ENCODE assay signal across 8 cellular contexts in genomic region chr11:67289226-67289650, GRCh38. TPM values are rescaled to one million over a fixed set of nuclear protein-coding genes. Genes with fewer than 3 reads are reported as not detected.
DNase-seq lines count a peak whose midpoint lies in the region; ATAC-seq lines count a peak whose summit lies in the region.

Gene ANKRD13D (plus strand): TSS chr11:67289303. CDS start chr11:67289461, 158 bp downstream.

- no peaks in the 10 kb centered on the region for H3K9me3 ChIP-seq in CD4-positive, alpha-beta memory T cell (ENCODE audit: control insufficient read depth in 1 of 2, low read length in 2 of 2)
- H3K9me3 ChIP-seq in effector memory CD4-positive, alpha-beta T cell (ENCODE audit: control insufficient read depth, low read length) = no peaks in the 10 kb centered on the region
- H3K9me3 ChIP-seq in muscle layer of duodenum (ENCODE audit: control insufficient read depth in 1 of 2, low read length in 2 of 2) = no peaks in the 10 kb centered on the region

- H3K36me3 ChIP-seq in CD4-positive, alpha-beta memory T cell (ENCODE audit: insufficient read depth, low read length) = peaks cover 40% of the 10 kb centered on the region
- peaks cover 46% of the 10 kb centered on the region for H3K36me3 ChIP-seq in effector memory CD4-positive, alpha-beta T cell (ENCODE audit: control insufficient read depth, insufficient read depth, low read length)
- peaks cover 11 to 40% of the 10 kb centered on the region in 2 donors for H3K36me3 ChIP-seq in muscle layer of duodenum (ENCODE audit: control insufficient read depth in 1 of 2, insufficient read depth in 2 of 2, low read length in 2 of 2)

- peak within 1 kb of the TSS; percentile 58 to 62 for H3K4me3 ChIP-seq in CD4-positive, alpha-beta memory T cell (ENCODE audit: low read length in 2 of 2)
- peak within 1 kb of the TSS; percentile 84 for H3K4me3 ChIP-seq in effector memory CD4-positive, alpha-beta T cell (ENCODE audit: insufficient read depth, low read depth, low read length, poor library complexity, severe bottlenecking)
- peak within 1 kb of the TSS; percentile 64 to 93 for H3K4me3 ChIP-seq in muscle layer of duodenum (ENCODE audit: low read depth in 1 of 2, low read length in 2 of 2)

- peaks cover 77% of the 10 kb centered on the region for H3K4me1 ChIP-seq in CD4-positive, alpha-beta memory T cell (ENCODE audit: insufficient read depth, low read length)
- peaks cover 69% of the 10 kb centered on the region for H3K4me1 ChIP-seq in effector memory CD4-positive, alpha-beta T cell (ENCODE audit: control insufficient read depth, insufficient read depth, low read length, poor library complexity, severe bottlenecking)
- H3K4me1 ChIP-seq in muscle layer of duodenum (ENCODE audit: control insufficient read depth in 1 of 2, insufficient read depth in 2 of 2, low read length in 2 of 2) = peaks cover 16 to 51% of the 10 kb centered on the region in 2 donors

- peaks cover 16 to 53% of the 10 kb centered on the region in 2 donors for H3K36me3 Mint-ChIP-seq in CD4-positive, alpha-beta memory T cell

- peak within 1 kb of the TSS; percentile 88 for H3K27ac ChIP-seq in CD4-positive, alpha-beta memory T cell (ENCODE audit: low read depth, low read length)
- H3K27ac ChIP-seq in effector memory CD4-positive, alpha-beta T cell (ENCODE audit: insufficient read depth, low read length, poor library complexity, severe bottlenecking) = peak within 1 kb of the TSS; percentile 90
- peak within 1 kb of the TSS; percentile 99 for H3K27ac ChIP-seq in muscle layer of duodenum (ENCODE audit: low read length)

- H3K27ac Mint-ChIP-seq in CD4-positive, alpha-beta memory T cell = peak within 1 kb of the TSS; percentile 95 to 100 (median 98)

- H3K27me3 Mint-ChIP-seq in CD4-positive, alpha-beta memory T cell = no peaks in the 10 kb centered on the region

- DNase-seq in CD4-positive, alpha-beta memory T cell = no peak
- DNase-seq in NCI-H460 (ENCODE audit: extremely low read depth, low read depth) (no peak), HuH-7.5 (ENCODE audit: low spot score) (no peak)
- DNase-seq in effector memory CD4-positive, alpha-beta T cell = no peak

- ATAC-seq in GM21381 (IDR thresholded peaks at IDR 0.05; ENCODE audit: unreplicated experiment) (peak; percentile 34), HG03108 (IDR thresholded peaks at IDR 0.05; ENCODE audit: unreplicated experiment) (no peak), GM18502 (IDR thresholded peaks at IDR 0.05; ENCODE audit: poor library complexity, unreplicated experiment) (no peak)

- H3K4me3 Mint-ChIP-seq in CD4-positive, alpha-beta memory T cell = peak within 1 kb of the TSS; percentile 89 to 95 (median 90)

- CTCF ChIA-PET in CD4-positive, alpha-beta memory T cell (lab: Charles Lee; ENCODE audit: partially characterized antibody) = interaction anchor here (0.7 to 5.1 kb wide), 11 partner anchors 11 to 93 kb away, joined by 3 to 34 read pairs (median 4); partner anchors contain the start of gene SSH3

- POLR2A ChIA-PET in CD4-positive, alpha-beta memory T cell (lab: Charles Lee; ENCODE audit: partially characterized antibody) = interaction anchor here (0.7 to 21.8 kb wide), 16 partner anchors 14 to 123 kb away, joined by 3 to 1163 read pairs (median 8); partner anchors contain the start of genes CLCF1, GRK2, POLD4 and PPP1CA

- intact Hi-C loops in CD4-positive, alpha-beta memory T cell (cut with micrococcal nuclease) = loop anchor here (2.0 kb wide), 1 partner anchor 14 kb away; the partner anchor contains the start of gene SSH3

- no peaks in the 10 kb centered on the region for H3K27me3 ChIP-seq in CD4-positive, alpha-beta memory T cell (ENCODE audit: insufficient read depth, low read length)
- no peaks in the 10 kb centered on the region for H3K27me3 ChIP-seq in effector memory CD4-positive, alpha-beta T cell (replicated peaks; ENCODE audit: control insufficient read depth, insufficient read depth, low read length, poor library complexity, severe bottlenecking)
- no peaks in the 10 kb centered on the region for H3K27me3 ChIP-seq in muscle layer of duodenum (ENCODE audit: low read depth, low read length)

- H3K4me1 Mint-ChIP-seq in CD4-positive, alpha-beta memory T cell = peaks cover 34 to 82% (median 51%) of the 10 kb centered on the region in 4 donors

- peaks cover 0 to 2% (median 0%) of the 10 kb centered on the region in 8 donors for H3K9me3 Mint-ChIP-seq in CD4-positive, alpha-beta memory T cell

RNA-seq across cellular contexts. Expression of gene ANKRD13D, which starts in this region (rescaled TPM):
- 100 to 1,000 TPM; 244 to 247 TPM for total RNA-seq in CD4-positive, alpha-beta memory T cell
- polyA plus RNA-seq in CD4-positive, alpha-beta memory T cell = 10 to 100 TPM; 12.0 to 31.3 TPM
- 14.3 and 21.2 TPM in 2 replicates for total RNA-seq in NCI-H460 (2014; rRNA removed; shearing (Covaris generic))
- polyA plus RNA-seq in NCI-H460 (2014; cell fraction: nucleus; rRNA removed) = 82.4 and 84.6 TPM in 2 replicates

Comparison
In these comparisons a context has a peak if more than half of its experiments do, and no peak if none do; other contexts are left out.
1. RNA of gene ANKRD13D (total RNA-seq): 244 to 247 TPM in CD4-positive, alpha-beta memory T cell; 14.3 to 21.2 TPM in NCI-H460; every median in the first group is over 10 times any median in the second.
2. Peak in every context shown above with its lines, with median percentiles within 50 percentile points of each other: H3K27ac ChIP-seq and H3K4me3 ChIP-seq.